Comparison of ENCODE assay signal across 21 cellular contexts in the genomic region with DNA sequence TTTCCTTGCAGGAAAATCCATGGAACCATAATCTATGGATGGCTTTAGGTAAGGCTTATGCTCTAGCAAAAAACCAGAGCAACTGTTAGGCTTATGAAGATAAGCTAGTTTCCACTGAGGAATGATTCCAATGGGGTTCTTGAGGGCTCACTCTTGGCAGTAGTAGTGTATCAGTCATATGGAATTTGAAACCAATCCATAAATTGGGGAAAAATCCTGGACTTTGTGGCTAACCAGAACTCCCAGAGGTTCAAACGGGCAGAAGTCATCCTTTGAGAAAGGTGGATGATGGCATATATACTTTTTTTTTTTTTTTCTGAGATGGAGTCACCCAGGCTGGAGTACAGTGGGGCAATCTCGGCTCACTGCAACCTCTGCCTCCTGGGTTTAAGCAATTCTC. TPM values are rescaled to one million over a fixed set of nuclear protein-coding genes. Genes with fewer than 3 reads are reported as not detected.
DNase-seq lines count a peak whose midpoint lies in the region; ATAC-seq lines count a peak whose summit lies in the region.
"Had no signal": no experiment of that assay in that cellular context is flagged by ENCODE, and none has a peak within 500 bp of the region (broad histone marks: within the 10 kb centered on the region; RNA-seq: fewer than 3 reads in every experiment).

No MANE protein-coding gene starts in this region.

- H3K27me3 Mint-ChIP-seq in activated CD4-positive, alpha-beta T cell treated with anti-CD3 and anti-CD28 coated beads, Interleukin-2, amount 10 ng/mL, durations not matched to agents 24 days and 14 days = peaks cover 64% of the 10 kb centered on the region
- peaks cover 0 to 20% (median 6%) of the 10 kb centered on the region in 5 donors for H3K27me3 Mint-ChIP-seq in naive thymus-derived CD8-positive, alpha-beta T cell

- POLR2A ChIA-PET in naive thymus-derived CD8-positive, alpha-beta T cell (lab: Charles Lee) = interaction anchor here (0.7 kb wide), 1 partner anchor 11 kb away, joined by 3 read pairs; no protein-coding TSS in a partner anchor

- ATAC-seq in HG02610 (IDR thresholded peaks at IDR 0.05; ENCODE audit: unreplicated experiment) = no peak
- ATAC-seq in naive thymus-derived CD8-positive, alpha-beta T cell = no peak
- ATAC-seq: CD8-positive, alpha-beta T cell; SK-N-SH treated with all-trans-retinoic acid at 6 μM for 48 hours had no signal

- H3K27ac Mint-ChIP-seq in activated CD4-positive, alpha-beta T cell treated with anti-CD3 and anti-CD28 coated beads, Interleukin-2, amount 10 ng/mL, durations not matched to agents 24 days and 14 days = no peak overlapping the region
- H3K27ac Mint-ChIP-seq in naive thymus-derived CD8-positive, alpha-beta T cell = no peak overlapping the region
- H3K27ac Mint-ChIP-seq: CD8-positive, alpha-beta T cell had no signal

- H3K9me3 Mint-ChIP-seq in activated CD4-positive, alpha-beta T cell treated with anti-CD3 and anti-CD28 coated beads, Interleukin-2, amount 10 ng/mL, durations not matched to agents 24 days and 14 days = peaks cover 8% of the 10 kb centered on the region
- H3K9me3 Mint-ChIP-seq in naive thymus-derived CD8-positive, alpha-beta T cell = peaks cover 0 to 2% (median 0%) of the 10 kb centered on the region in 9 donors

- H3K4me1 Mint-ChIP-seq in activated CD4-positive, alpha-beta T cell treated with anti-CD3 and anti-CD28 coated beads, Interleukin-2, amount 10 ng/mL, durations not matched to agents 24 days and 14 days = peaks cover 7% of the 10 kb centered on the region
- peaks cover 6 to 10% (median 7%) of the 10 kb centered on the region in 4 donors for H3K4me1 Mint-ChIP-seq in naive thymus-derived CD8-positive, alpha-beta T cell

- peak; percentile 40 for DNase-seq in activated CD4-positive, alpha-beta T cell treated with anti-CD3 and anti-CD28 coated beads, Interleukin-2, amount 10 ng/mL, durations not matched to agents 24 days and 14 days
- no peak for DNase-seq in activated CD4-positive, alpha-beta T cell treated with anti-CD3 and anti-CD28 coated beads, Interleukin-2, amount 50 U/mL, for 4 hours
- DNase-seq in RPMI7951 (ENCODE audit: low read depth) (peak; percentile 26), fibroblast of peridontal ligament (ENCODE audit: extremely low read depth) (peak; percentile 85), H4 (ENCODE audit: low spot score) (no peak)
- DNase-seq in naive thymus-derived CD8-positive, alpha-beta T cell = no peak
- no peak for DNase-seq in stimulated activated CD4-positive, alpha-beta T cell treated with anti-CD3 and anti-CD28 coated beads, Interleukin-2, amount 100 ng/mL, for 24 hours
- DNase-seq: ACHN; C1 segment of cervical spinal cord; CD8-positive, alpha-beta T cell; DMS153; GF-D8; Karpas-422; MG63; NCI-H1417; NCI-H1694 treated with DMSO at 0.1 percent for 48 hours; NCI-H2107; NCI-H446 treated with DMSO at 0.1 percent for 48 hours; NCI-H526 treated with DMSO at 0.1 percent for 48 hours had no signal

- intact Hi-C loops in activated CD4-positive, alpha-beta T cell treated with anti-CD3 and anti-CD28 coated beads, Interleukin-2, amount 10 ng/mL, durations not matched to agents 24 days and 14 days (cut with micrococcal nuclease) = no loop called here

- H3K36me3 Mint-ChIP-seq in activated CD4-positive, alpha-beta T cell treated with anti-CD3 and anti-CD28 coated beads, Interleukin-2, amount 10 ng/mL, durations not matched to agents 24 days and 14 days (ENCODE audit: low read depth) = no peaks in the 10 kb centered on the region
- no peaks in the 10 kb centered on the region for H3K36me3 Mint-ChIP-seq in naive thymus-derived CD8-positive, alpha-beta T cell
- H3K36me3 Mint-ChIP-seq: CD8-positive, alpha-beta T cell had no signal

- H3K4me3 Mint-ChIP-seq in activated CD4-positive, alpha-beta T cell treated with anti-CD3 and anti-CD28 coated beads, Interleukin-2, amount 10 ng/mL, durations not matched to agents 24 days and 14 days = no peak overlapping the region
- no peak overlapping the region for H3K4me3 Mint-ChIP-seq in naive thymus-derived CD8-positive, alpha-beta T cell
- H3K4me3 Mint-ChIP-seq: CD8-positive, alpha-beta T cell had no signal

RNA-seq across cellular contexts. Expression of gene ATF3, which starts 54.2 kb away (rescaled TPM):
- total RNA-seq in activated CD4-positive, alpha-beta T cell treated with anti-CD3 and anti-CD28 coated beads, Interleukin-2, amount 10 ng/mL, durations not matched to agents 24 days and 14 days = 21.2 and 29.5 TPM in 2 replicates
- 1.2 and 1.4 TPM in 2 replicates for total RNA-seq in RPMI7951 (2014; rRNA removed; shearing (Covaris generic))
- total RNA-seq in naive thymus-derived CD8-positive, alpha-beta T cell = 1 to 10 TPM; 1.4 to 1.8 TPM
- polyA plus RNA-seq in naive thymus-derived CD8-positive, alpha-beta T cell = not detected
- total RNA-seq in H4 (2014; rRNA removed; shearing (Covaris generic)) = 9.1 and 13.3 TPM in 2 replicates

Comparison
In these comparisons a context has a peak if more than half of its experiments do, and no peak if none do; other contexts are left out.
1. DNase-seq: peak in activated CD4-positive, alpha-beta T cell treated with anti-CD3 and anti-CD28 coated beads, Interleukin-2, amount 10 ng/mL, durations not matched to agents 24 days and 14 days (single experiment), RPMI7951 (single experiment) and fibroblast of peridontal ligament (single experiment); none in activated CD4-positive, alpha-beta T cell treated with anti-CD3 and anti-CD28 coated beads, Interleukin-2, amount 50 U/mL, for 4 hours (0 of 2), naive thymus-derived CD8-positive, alpha-beta T cell (0 of 10), stimulated activated CD4-positive, alpha-beta T cell treated with anti-CD3 and anti-CD28 coated beads, Interleukin-2, amount 100 ng/mL, for 24 hours (0 of 2) and H4 (single experiment).